Comparison of ENCODE assay signal across 19 cellular contexts in the genomic region with DNA sequence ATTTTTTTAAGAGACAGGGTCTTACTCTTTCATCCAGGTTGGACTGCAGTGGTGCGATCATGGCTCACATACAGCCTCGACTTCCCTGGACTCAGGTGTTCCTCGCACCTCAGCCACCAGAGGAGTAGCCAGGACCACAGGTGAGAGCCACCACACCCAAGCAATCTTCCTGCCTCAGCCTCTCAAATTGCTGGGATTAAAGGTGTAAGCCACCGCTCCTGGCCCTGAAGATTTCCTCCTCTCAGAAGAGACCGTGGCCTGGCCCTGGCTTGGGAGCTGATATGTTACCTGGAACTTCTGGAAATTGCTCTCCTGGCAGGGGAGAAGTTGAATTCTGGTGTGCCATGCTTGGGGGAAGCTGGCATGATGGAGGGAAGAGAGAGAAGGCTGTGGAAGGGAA. TPM values are rescaled to one million over a fixed set of nuclear protein-coding genes. Genes with fewer than 3 reads are reported as not detected.
DNase-seq lines count a peak whose midpoint lies in the region; ATAC-seq and TF ChIP-seq lines count a peak whose summit lies in the region.
"Had no signal": no experiment of that assay in that cellular context is flagged by ENCODE, and none has a peak within 500 bp of the region (broad histone marks: within the 10 kb centered on the region; RNA-seq: fewer than 3 reads in every experiment).

No MANE protein-coding gene starts in this region.

- no peaks in the 10 kb centered on the region for H3K27me3 ChIP-seq in vagina
- H3K27me3 ChIP-seq: SJCRH30 had no signal

- peak; percentile 9 to 10 for DNase-seq in activated T-cell treated with anti-CD3 and anti-CD28 coated beads, Interleukin-2, amount 50 U/mL, for 48 hours
- DNase-seq in activated T-cell treated with anti-CD3 and anti-CD28 coated beads, Interleukin-2, amount 50 U/mL, for 72 hours: no peak
- no peak for DNase-seq in activated T-helper 1 cell treated with anti-CD3 and anti-CD28 coated beads, Interleukin-12 subunit alpha, Interleukin-12 subunit beta, Interleukin-2, Interleukin-4 antibody, amounts not matched to agents 30 ng/mL and 10 ng/mL and 1 ng/mL, durations not matched to agents 14 hours and 24 hours and 36 hours (ENCODE audit: low spot score)
- DNase-seq in mesenteric fat pad (ENCODE audit: low spot score): peak; percentile 24
- peak; percentile 46 to 69 for DNase-seq in vagina (ENCODE audit: extremely low spot score in 2 of 2)
- DNase-seq in left lobe of liver (ENCODE audit: low spot score): no peak
- DNase-seq in EL: no peak
- DNase-seq: DMS53, GF-D8, NCI-H1105 treated with DMSO at 0.1 percent for 48 hours, NCI-H1694, NCI-H2081, NCI-H2171 treated with DMSO at 0.1 percent for 48 hours, NCI-H524 treated with DMSO at 0.1 percent for 48 hours, NCI-H82, SJCRH30 had no signal

- peaks cover 7% of the 10 kb centered on the region for H3K4me1 Mint-ChIP-seq in activated T-cell treated with anti-CD3 and anti-CD28 coated beads, Interleukin-2, amount 50 U/mL, for 72 hours (ENCODE audit: low read depth)
- H3K4me1 Mint-ChIP-seq in activated T-helper 1 cell treated with anti-CD3 and anti-CD28 coated beads, Interleukin-12 subunit alpha, Interleukin-12 subunit beta, Interleukin-2, Interleukin-4 antibody, amounts not matched to agents 30 ng/mL and 10 ng/mL and 1 ng/mL, durations not matched to agents 14 hours and 24 hours and 36 hours (ENCODE audit: low read depth): peaks cover 54% of the 10 kb centered on the region

- no peak overlapping the region for H3K27ac ChIP-seq in vagina
- H3K27ac ChIP-seq: C4-2B had no signal

- no peak for TF ChIP-seq POLR2A in vagina (IDR thresholded peaks at IDR 0.05)

- no peak for TF ChIP-seq CTCF in vagina (IDR thresholded peaks at IDR 0.05)

- H3K9me3 Mint-ChIP-seq in activated T-cell treated with anti-CD3 and anti-CD28 coated beads, Interleukin-2, amount 50 U/mL, for 72 hours: no peaks in the 10 kb centered on the region
- H3K9me3 Mint-ChIP-seq in activated T-helper 1 cell treated with anti-CD3 and anti-CD28 coated beads, Interleukin-12 subunit alpha, Interleukin-12 subunit beta, Interleukin-2, Interleukin-4 antibody, amounts not matched to agents 30 ng/mL and 10 ng/mL and 1 ng/mL, durations not matched to agents 14 hours and 24 hours and 36 hours: peaks cover 3% of the 10 kb centered on the region
- H3K9me3 Mint-ChIP-seq: IgD-negative memory B cell had no signal

- no peak overlapping the region for H3K4me3 ChIP-seq in vagina
- H3K4me3 ChIP-seq: SJCRH30 had no signal

- H3K9me3 ChIP-seq in vagina: no peaks in the 10 kb centered on the region
- H3K9me3 ChIP-seq: SJCRH30 had no signal

- no peak overlapping the region for H3K27ac Mint-ChIP-seq in activated T-cell treated with anti-CD3 and anti-CD28 coated beads, Interleukin-2, amount 50 U/mL, for 72 hours
- H3K27ac Mint-ChIP-seq in activated T-helper 1 cell treated with anti-CD3 and anti-CD28 coated beads, Interleukin-12 subunit alpha, Interleukin-12 subunit beta, Interleukin-2, Interleukin-4 antibody, amounts not matched to agents 30 ng/mL and 10 ng/mL and 1 ng/mL, durations not matched to agents 14 hours and 24 hours and 36 hours: peak overlapping the region; percentile 61
- H3K27ac Mint-ChIP-seq: IgD-negative memory B cell had no signal

- no peaks in the 10 kb centered on the region for H3K4me1 ChIP-seq in vagina

- ATAC-seq in activated T-cell treated with anti-CD3 and anti-CD28 coated beads, Interleukin-2, amount 50 U/mL, for 72 hours (replicated peaks in 1 of 2): no peak
- no peak for ATAC-seq in left lobe of liver
- ATAC-seq: Panc1 had no signal

- H3K4me3 Mint-ChIP-seq in activated T-cell treated with anti-CD3 and anti-CD28 coated beads, Interleukin-2, amount 50 U/mL, for 72 hours: no peak overlapping the region
- no peak overlapping the region for H3K4me3 Mint-ChIP-seq in activated T-helper 1 cell treated with anti-CD3 and anti-CD28 coated beads, Interleukin-12 subunit alpha, Interleukin-12 subunit beta, Interleukin-2, Interleukin-4 antibody, amounts not matched to agents 30 ng/mL and 10 ng/mL and 1 ng/mL, durations not matched to agents 14 hours and 24 hours and 36 hours
- H3K4me3 Mint-ChIP-seq: IgD-negative memory B cell had no signal

- no peaks in the 10 kb centered on the region for H3K36me3 Mint-ChIP-seq in activated T-cell treated with anti-CD3 and anti-CD28 coated beads, Interleukin-2, amount 50 U/mL, for 72 hours (ENCODE audit: insufficient read depth in 2 of 2)
- peaks cover 25% of the 10 kb centered on the region for H3K36me3 Mint-ChIP-seq in activated T-helper 1 cell treated with anti-CD3 and anti-CD28 coated beads, Interleukin-12 subunit alpha, Interleukin-12 subunit beta, Interleukin-2, Interleukin-4 antibody, amounts not matched to agents 30 ng/mL and 10 ng/mL and 1 ng/mL, durations not matched to agents 14 hours and 24 hours and 36 hours (ENCODE audit: low read depth)

- no peaks in the 10 kb centered on the region for H3K36me3 ChIP-seq in vagina
- H3K36me3 ChIP-seq: SJCRH30 had no signal

- no peaks in the 10 kb centered on the region for H3K27me3 Mint-ChIP-seq in activated T-cell treated with anti-CD3 and anti-CD28 coated beads, Interleukin-2, amount 50 U/mL, for 72 hours (ENCODE audit: low read depth)
- H3K27me3 Mint-ChIP-seq in activated T-helper 1 cell treated with anti-CD3 and anti-CD28 coated beads, Interleukin-12 subunit alpha, Interleukin-12 subunit beta, Interleukin-2, Interleukin-4 antibody, amounts not matched to agents 30 ng/mL and 10 ng/mL and 1 ng/mL, durations not matched to agents 14 hours and 24 hours and 36 hours (ENCODE audit: insufficient read depth): no peaks in the 10 kb centered on the region
- H3K27me3 Mint-ChIP-seq: IgD-negative memory B cell had no signal

- intact Hi-C loops in activated T-helper 1 cell treated with anti-CD3 and anti-CD28 coated beads, Interleukin-12 subunit alpha, Interleukin-12 subunit beta, Interleukin-2, Interleukin-4 antibody, amounts not matched to agents 30 ng/mL and 10 ng/mL and 1 ng/mL, durations not matched to agents 14 hours and 24 hours and 36 hours (cut with micrococcal nuclease): no loop called here
- intact Hi-C loops in vagina (cut with DNase I): no loop called here

RNA-seq across cellular contexts. Expression of a gene that starts 36.2 kb away (rescaled TPM):
- total RNA-seq in activated T-cell treated with anti-CD3 and anti-CD28 coated beads, Interleukin-2, amount 50 U/mL, for 72 hours: 10 to 100 TPM; 29.6 to 29.7 TPM
- total RNA-seq in activated T-helper 1 cell treated with anti-CD3 and anti-CD28 coated beads, Interleukin-12 subunit alpha, Interleukin-12 subunit beta, Interleukin-2, Interleukin-4 antibody, amounts not matched to agents 30 ng/mL and 10 ng/mL and 1 ng/mL, durations not matched to agents 14 hours and 24 hours and 36 hours: 25.0 and 27.1 TPM in 2 replicates
- total RNA-seq in mesenteric fat pad (11.5 TPM), vagina (23.8 TPM), left lobe of liver (5.4 TPM)

Comparison
In these comparisons a context has a peak if more than half of its experiments do, and no peak if none do; other contexts are left out.
1. DNase-seq: peak in activated T-cell treated with anti-CD3 and anti-CD28 coated beads, Interleukin-2, amount 50 U/mL, for 48 hours (2 of 2), mesenteric fat pad (single experiment) and vagina (2 of 2); none in activated T-cell treated with anti-CD3 and anti-CD28 coated beads, Interleukin-2, amount 50 U/mL, for 72 hours (0 of 2), activated T-helper 1 cell treated with anti-CD3 and anti-CD28 coated beads, Interleukin-12 subunit alpha, Interleukin-12 subunit beta, Interleukin-2, Interleukin-4 antibody, amounts not matched to agents 30 ng/mL and 10 ng/mL and 1 ng/mL, durations not matched to agents 14 hours and 24 hours and 36 hours (single experiment), left lobe of liver (single experiment) and EL (single experiment).